ENCODE assay signal across 8 cellular contexts in the genomic region with DNA sequence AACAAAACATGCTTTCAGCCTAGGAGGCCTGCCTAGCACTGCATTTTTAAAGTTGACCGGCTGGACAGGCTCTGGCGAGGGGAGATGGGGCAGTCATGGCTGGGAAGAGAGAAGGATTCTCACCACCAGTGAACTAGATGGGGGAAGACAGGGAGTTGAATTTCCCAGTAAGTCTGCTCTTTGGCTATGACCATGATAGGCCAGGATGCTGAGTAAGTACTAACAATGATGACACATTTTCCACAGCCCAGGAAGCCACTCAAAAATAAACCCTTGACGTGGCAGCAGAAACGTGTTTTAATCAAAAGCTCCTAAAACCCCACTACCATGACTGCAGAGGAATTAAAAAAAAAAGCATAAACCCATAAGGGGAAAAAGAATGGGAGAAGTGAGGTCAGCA. TPM values are rescaled to one million over a fixed set of nuclear protein-coding genes. Genes with fewer than 3 reads are reported as not detected.
DNase-seq lines count a peak whose midpoint lies in the region; ATAC-seq, FAIRE-seq and TF ChIP-seq lines count a peak whose summit lies in the region.

No MANE protein-coding gene starts in this region.

- peak overlapping the region; percentile 100; the same call in 1 of the 2 replicates for H2BK12ac ChIP-seq in H1 (ENCODE audit: low read depth, low read length)

- TF ChIP-seq RAD21 in H1 (IDR thresholded peaks at IDR 0.05 in 1 of 2, conservative IDR thresholded peaks at IDR 0.05 in 1 of 2; ENCODE audit: low read depth in 2 of 2, low read length in 2 of 2) = no peak

- H3K4me1 Mint-ChIP-seq in stimulated activated naive CD8-positive, alpha-beta T cell treated with anti-CD3 and anti-CD28 coated beads, Interleukin-15, Interleukin-2, amounts not matched to agents 100 ng/mL and 50 ng/mL, for 24 hours (ENCODE audit: low read depth) = peaks cover 36% of the 10 kb centered on the region
- peaks cover 55 to 67% of the 10 kb centered on the region in 2 donors for H3K4me1 Mint-ChIP-seq in natural killer cell treated with Interleukin-12 subunit alpha and Interleukin-12 subunit beta and Interleukin-15 and Interleukin-18, amount 100 ng/mL, for 72 hours (ENCODE audit: low read depth in 2 of 2)
- H3K4me1 Mint-ChIP-seq in CD8-positive, alpha-beta T cell (ENCODE audit: low read depth) = peaks cover 23% of the 10 kb centered on the region

- DNase-seq in stimulated activated naive CD8-positive, alpha-beta T cell treated with anti-CD3 and anti-CD28 coated beads, Interleukin-15, Interleukin-2, amounts not matched to agents 100 U/mL and 50 U/mL, for 24 hours = no peak
- no peak for DNase-seq in H1 (ENCODE audit: low read depth in 1 of 2, low spot score in 2 of 2)
- no peak for DNase-seq in natural killer cell treated with Interleukin-12 subunit alpha and Interleukin-12 subunit beta and Interleukin-15 and Interleukin-18, amount 100 ng/mL, for 72 hours (ENCODE audit: low spot score)
- no peak for DNase-seq in COLO668 (lab: John Stamatoyannopoulos, UW; ENCODE audit: unreplicated experiment)
- no peak for DNase-seq in HTR-8/SVneo (ENCODE audit: insufficient read length, low spot score)
- DNase-seq in CD8-positive, alpha-beta T cell = no peak

- peak overlapping the region; percentile 93 for H4K91ac ChIP-seq in H1 (replicated peaks; ENCODE audit: insufficient read length, low read length)

- no peak overlapping the region; the same call in 1 of the 2 replicates for H2BK15ac ChIP-seq in H1 (ENCODE audit: low read length)

- H3K27me3 Mint-ChIP-seq in stimulated activated naive CD8-positive, alpha-beta T cell treated with anti-CD3 and anti-CD28 coated beads, Interleukin-15, Interleukin-2, amounts not matched to agents 100 ng/mL and 50 ng/mL, for 24 hours = no peaks in the 10 kb centered on the region
- no peaks in the 10 kb centered on the region for H3K27me3 Mint-ChIP-seq in natural killer cell treated with Interleukin-12 subunit alpha and Interleukin-12 subunit beta and Interleukin-15 and Interleukin-18, amount 100 ng/mL, for 72 hours
- H3K27me3 Mint-ChIP-seq in CD8-positive, alpha-beta T cell (ENCODE audit: low read depth) = no peaks in the 10 kb centered on the region

- peaks cover 9 to 51% of the 10 kb centered on the region in 2 experiments for H3K79me2 ChIP-seq in H1 (ENCODE audit: control insufficient read depth in 1 of 2, insufficient read depth in 2 of 2, low read length in 2 of 2)

- no peaks in the 10 kb centered on the region for H4K20me1 ChIP-seq in H1 (replicated peaks in 1 of 2; ENCODE audit: control insufficient read depth in 1 of 2, insufficient read depth in 2 of 2, low read length in 2 of 2)

- H3K79me1 ChIP-seq in H1 (ENCODE audit: low read depth, low read length) = peaks cover 6% of the 10 kb centered on the region

- no peak overlapping the region for H3K23ac ChIP-seq in H1 (ENCODE audit: insufficient read length)

- H3K27ac Mint-ChIP-seq in stimulated activated naive CD8-positive, alpha-beta T cell treated with anti-CD3 and anti-CD28 coated beads, Interleukin-15, Interleukin-2, amounts not matched to agents 100 ng/mL and 50 ng/mL, for 24 hours = peak overlapping the region; percentile 89
- peak overlapping the region; percentile 93 to 95 for H3K27ac Mint-ChIP-seq in natural killer cell treated with Interleukin-12 subunit alpha and Interleukin-12 subunit beta and Interleukin-15 and Interleukin-18, amount 100 ng/mL, for 72 hours
- no peak overlapping the region for H3K27ac Mint-ChIP-seq in CD8-positive, alpha-beta T cell

- ATAC-seq in stimulated activated naive CD8-positive, alpha-beta T cell treated with anti-CD3 and anti-CD28 coated beads, Interleukin-15, Interleukin-2, amounts not matched to agents 100 U/mL and 50 U/mL, for 24 hours = no peak
- ATAC-seq in natural killer cell treated with Interleukin-12 subunit alpha and Interleukin-12 subunit beta and Interleukin-15 and Interleukin-18, amount 100 ng/mL, for 72 hours = peak; percentile 53 to 66
- no peak for ATAC-seq in CD8-positive, alpha-beta T cell
- no peak for ATAC-seq in HG03097 (IDR thresholded peaks at IDR 0.05; ENCODE audit: low FRiP score, unreplicated experiment)

- H3K9me3 ChIP-seq in H1 (ENCODE audit: insufficient read depth in 2 of 2, low read depth in 1 of 2, low read length in 1 of 2) = no peaks in the 10 kb centered on the region
- H3K9me3 ChIP-seq in CD8-positive, alpha-beta T cell (ENCODE audit: low read length) = no peaks in the 10 kb centered on the region

- H3K9me3 Mint-ChIP-seq in stimulated activated naive CD8-positive, alpha-beta T cell treated with anti-CD3 and anti-CD28 coated beads, Interleukin-15, Interleukin-2, amounts not matched to agents 100 ng/mL and 50 ng/mL, for 24 hours = no peaks in the 10 kb centered on the region
- no peaks in the 10 kb centered on the region for H3K9me3 Mint-ChIP-seq in natural killer cell treated with Interleukin-12 subunit alpha and Interleukin-12 subunit beta and Interleukin-15 and Interleukin-18, amount 100 ng/mL, for 72 hours
- H3K9me3 Mint-ChIP-seq in CD8-positive, alpha-beta T cell = no peaks in the 10 kb centered on the region

- peak overlapping the region; percentile 100 for H2AK5ac ChIP-seq in H1 (ENCODE audit: low read depth, low read length)

- no peak for TF ChIP-seq EP300 in H1 (IDR thresholded peaks at IDR 0.05; ENCODE audit: borderline replicate concordance in 1 of 2, low read depth in 2 of 2, low read length in 2 of 2)

- peak overlapping the region; percentile 11 for H3K4ac ChIP-seq in H1 (replicated peaks; ENCODE audit: insufficient read length, low read depth, low read length)

- peak overlapping the region in 3 of 4 experiments; percentile 5 to 33 (median 7); a peak in 4 of 8 replicates for H3K4me3 ChIP-seq in H1 (ENCODE audit: extremely low read depth in 1 of 4, insufficient read depth in 2 of 4, low read depth in 3 of 4, low read length in 4 of 4)
- no peak overlapping the region for H3K4me3 ChIP-seq in CD8-positive, alpha-beta T cell (ENCODE audit: low read depth, low read length)

- WGBS in H1 (ENCODE audit: extremely low coverage in 1 of 2, insufficient coverage in 1 of 2, insufficient read length in 1 of 2, insufficient replicate concordance in 2 of 2, low coverage in 1 of 2, low lambda C conversion rate in 2 of 2, missing lambda C conversion rate in 1 of 2), 2 experiments = 50% methylated on average over 4 of the region's 4 CpGs; no CpG with 5 or more reads in 1 of the 2 experiments

- intact Hi-C loops in CD8-positive, alpha-beta T cell (cut with DNase I, micrococcal nuclease) = no loop called here

- CTCF ChIA-PET in H1 (lab: Charles Lee; ENCODE audit: partially characterized antibody) = interaction anchor here (0.6 to 2.5 kb wide), 7 partner anchors 9 to 102 kb away, joined by 3 to 16 read pairs (median 4); no protein-coding TSS in a partner anchor
- CTCF ChIA-PET in CD8-positive, alpha-beta T cell (lab: Charles Lee) = no interaction called here

- peak overlapping the region; percentile 99 for H2BK5ac ChIP-seq in H1 (ENCODE audit: low read depth, low read length)

- H2BK120ac ChIP-seq in H1 (replicated peaks; ENCODE audit: low read depth, low read length) = peak overlapping the region; percentile 81

- H3K4me3 Mint-ChIP-seq in stimulated activated naive CD8-positive, alpha-beta T cell treated with anti-CD3 and anti-CD28 coated beads, Interleukin-15, Interleukin-2, amounts not matched to agents 100 ng/mL and 50 ng/mL, for 24 hours = no peak overlapping the region
- peak overlapping the region; percentile 80 for H3K4me3 Mint-ChIP-seq in natural killer cell treated with Interleukin-12 subunit alpha and Interleukin-12 subunit beta and Interleukin-15 and Interleukin-18, amount 100 ng/mL, for 72 hours
- no peak overlapping the region for H3K4me3 Mint-ChIP-seq in CD8-positive, alpha-beta T cell

- H3K4me2 ChIP-seq in H1 (ENCODE audit: insufficient read depth in 1 of 2, low read depth in 2 of 2, low read length in 2 of 2) = peak overlapping the region; percentile 63 to 89

- TF ChIP-seq POLR2A in H1 (IDR thresholded peaks at IDR 0.05; ENCODE audit: control extremely low read depth in 1 of 2, low read depth in 2 of 2, low read length in 2 of 2) = no peak; a peak in 1 of 3 replicates

- no peak overlapping the region for H2AFZ ChIP-seq in H1 (ENCODE audit: low read length)

- POLR2A ChIA-PET in H1 (lab: Charles Lee; ENCODE audit: partially characterized antibody) = interaction anchor here (0.8 to 2.7 kb wide), 9 partner anchors 7 to 36 kb away, joined by 3 to 14 read pairs (median 5); a partner anchor contains a TSS
- POLR2A ChIA-PET in CD8-positive, alpha-beta T cell (lab: Charles Lee) = no interaction called here

- H3K18ac ChIP-seq in H1 (ENCODE audit: extremely low read depth, low read length) = peak overlapping the region; percentile 33; the same call in 1 of the 2 replicates

- peaks cover 21 to 50% (median 43%) of the 10 kb centered on the region in 4 experiments; a peak in 7 of 8 replicates for H3K36me3 ChIP-seq in H1 (ENCODE audit: control insufficient read depth in 2 of 4, insufficient read depth in 4 of 4, low read length in 3 of 4)
- H3K36me3 ChIP-seq in CD8-positive, alpha-beta T cell (ENCODE audit: insufficient read depth, low read length) = peaks cover 45% of the 10 kb centered on the region

- H3K56ac ChIP-seq in H1 (replicated peaks; ENCODE audit: insufficient read length, low read depth, low read length) = no peak overlapping the region

- H3K14ac ChIP-seq in H1 (ENCODE audit: insufficient read length) = no peak overlapping the region

- H3K27me3 ChIP-seq in H1 (replicated peaks in 1 of 4; ENCODE audit: control insufficient read depth in 3 of 4, extremely low read depth in 1 of 4, insufficient read depth in 3 of 4, low read length in 3 of 4) = no peaks in the 10 kb centered on the region
- H3K27me3 ChIP-seq in CD8-positive, alpha-beta T cell (ENCODE audit: insufficient read depth, low read length) = no peaks in the 10 kb centered on the region

- peaks cover 31 to 54% (median 44%) of the 10 kb centered on the region in 4 experiments for H3K4me1 ChIP-seq in H1 (replicated peaks in 1 of 4; ENCODE audit: control insufficient read depth in 3 of 4, insufficient read depth in 4 of 4, low read length in 3 of 4)
- peaks cover 7% of the 10 kb centered on the region for H3K4me1 ChIP-seq in CD8-positive, alpha-beta T cell (ENCODE audit: insufficient read depth, low read length)

- H3K36me3 Mint-ChIP-seq in stimulated activated naive CD8-positive, alpha-beta T cell treated with anti-CD3 and anti-CD28 coated beads, Interleukin-15, Interleukin-2, amounts not matched to agents 100 ng/mL and 50 ng/mL, for 24 hours (ENCODE audit: low read depth) = peaks cover 48% of the 10 kb centered on the region
- H3K36me3 Mint-ChIP-seq in natural killer cell treated with Interleukin-12 subunit alpha and Interleukin-12 subunit beta and Interleukin-15 and Interleukin-18, amount 100 ng/mL, for 72 hours = peaks cover 44% of the 10 kb centered on the region
- H3K36me3 Mint-ChIP-seq in CD8-positive, alpha-beta T cell = peaks cover 74% of the 10 kb centered on the region

- peaks cover 2% of the 10 kb centered on the region; the same call in 1 of the 2 replicates for H3K23me2 ChIP-seq in H1 (ENCODE audit: low read depth, low read length)

- peak overlapping the region in 3 of 4 experiments; percentile 65 to 69 (median 65); a peak in 5 of 7 replicates for H3K9ac ChIP-seq in H1 (replicated peaks in 1 of 4; ENCODE audit: extremely low read depth in 1 of 4, low read depth in 3 of 4, low read length in 3 of 4)

- FAIRE-seq in H1 (lab: Jason Lieb, UNC) (no peak), HTR-8/SVneo (lab: Jason Lieb, UNC) (no peak)

- 0 out of 2 replicates have a peak overlapping the region, but pooled peaks have one; percentile 62 for H2BK20ac ChIP-seq in H1 (ENCODE audit: low read length)

- peak overlapping the region; percentile 49 for H4K5ac ChIP-seq in H1 (ENCODE audit: insufficient read length, low read depth, low read length)

- peak overlapping the region; percentile 97 for H3K27ac ChIP-seq in H1 (ENCODE audit: low read depth, low read length)
- H3K27ac ChIP-seq in CD8-positive, alpha-beta T cell (ENCODE audit: low read depth, low read length) = no peak overlapping the region

- no peak overlapping the region for H4K8ac ChIP-seq in H1 (ENCODE audit: extremely low read depth, insufficient read depth, low read length)

- no peak for TF ChIP-seq CTCF in H1 (IDR thresholded peaks at IDR 0.05; ENCODE audit: control extremely low read depth in 1 of 3, insufficient read depth in 1 of 3, low read depth in 1 of 3, low read length in 3 of 3)
- TF ChIP-seq CTCF in CD8-positive, alpha-beta T cell (IDR thresholded peaks at IDR 0.05) = no peak

RNA-seq across cellular contexts. Expression of a gene that starts 19.0 kb away (rescaled TPM):
- total RNA-seq in H1 (2021; fragmentation: NEBNext Ultra II Directional; extraction: Animal tissue kit (Norgen Biotek cat#: 25700)) = 52.4 and 54.3 TPM in 2 replicates
- 45.3 and 59.6 TPM in 2 replicates for polyA plus RNA-seq in H1 (2011; rRNA removed)
- 47.2 TPM for polyA plus RNA-seq in H1 (2011; cell fraction: cytosol; rRNA removed)
- polyA plus RNA-seq in H1 (2011; cell fraction: nucleus; rRNA removed) = 64.7 TPM
- 35.2 to 45.9 TPM (median 38.3 TPM) in 4 replicates for polyA plus RNA-seq in H1 (2012, experiment 1 of 2)
- 22.6 TPM for polyA plus RNA-seq in H1 (2012, experiment 2 of 2)
- polyA plus RNA-seq in H1 (2013, experiment 1 of 2) = 30.1 TPM
- polyA plus RNA-seq in H1 (2013, experiment 2 of 2) = 33.7 TPM
- polyA minus RNA-seq in H1 (2011; rRNA and poly(A)+ RNA removed) = 113 and 125 TPM in 2 replicates
- polyA minus RNA-seq in H1 (2011; cell fraction: cytosol; rRNA and poly(A)+ RNA removed) = 49.3 TPM
- 86.0 TPM for polyA minus RNA-seq in H1 (2011; cell fraction: nucleus; rRNA and poly(A)+ RNA removed)
- 10 to 100 TPM; 49.9 to 92.0 TPM for total RNA-seq in natural killer cell treated with Interleukin-12 subunit alpha and Interleukin-12 subunit beta and Interleukin-15 and Interleukin-18, amount 100 ng/mL, for 72 hours
- total RNA-seq in CD8-positive, alpha-beta T cell = 10 to 100 TPM; 26.2 to 31.3 TPM

RNA-seq across cellular contexts. Expression of a gene that starts 19.3 kb away (rescaled TPM):
- 21.1 and 21.8 TPM in 2 replicates for total RNA-seq in H1 (2021; fragmentation: NEBNext Ultra II Directional; extraction: Animal tissue kit (Norgen Biotek cat#: 25700))
- polyA plus RNA-seq in H1 (2011; rRNA removed) = 14.0 and 17.1 TPM in 2 replicates
- polyA plus RNA-seq in H1 (2011; cell fraction: cytosol; rRNA removed) = 15.4 TPM
- polyA plus RNA-seq in H1 (2011; cell fraction: nucleus; rRNA removed) = 42.4 TPM
- 13.8 to 15.2 TPM (median 14.2 TPM) in 4 replicates for polyA plus RNA-seq in H1 (2012, experiment 1 of 2)
- 6.5 TPM for polyA plus RNA-seq in H1 (2012, experiment 2 of 2)
- polyA plus RNA-seq in H1 (2013, experiment 1 of 2) = 14.9 TPM
- polyA plus RNA-seq in H1 (2013, experiment 2 of 2) = 15.1 TPM
- polyA minus RNA-seq in H1 (2011; rRNA and poly(A)+ RNA removed) = 29.4 and 36.8 TPM in 2 replicates
- 13.9 TPM for polyA minus RNA-seq in H1 (2011; cell fraction: cytosol; rRNA and poly(A)+ RNA removed)
- polyA minus RNA-seq in H1 (2011; cell fraction: nucleus; rRNA and poly(A)+ RNA removed) = 40.1 TPM
- 10 to 100 TPM; 38.9 to 39.2 TPM for total RNA-seq in natural killer cell treated with Interleukin-12 subunit alpha and Interleukin-12 subunit beta and Interleukin-15 and Interleukin-18, amount 100 ng/mL, for 72 hours
- total RNA-seq in CD8-positive, alpha-beta T cell = 10 to 100 TPM; 16.5 to 17.8 TPM

Comparison
In these comparisons a context has a peak if more than half of its experiments do, and no peak if none do; other contexts are left out.
1. ATAC-seq: peak in natural killer cell treated with Interleukin-12 subunit alpha and Interleukin-12 subunit beta and Interleukin-15 and Interleukin-18, amount 100 ng/mL, for 72 hours (2 of 2); none in stimulated activated naive CD8-positive, alpha-beta T cell treated with anti-CD3 and anti-CD28 coated beads, Interleukin-15, Interleukin-2, amounts not matched to agents 100 U/mL and 50 U/mL, for 24 hours (single experiment), CD8-positive, alpha-beta T cell (single experiment) and HG03097 (single experiment).